26 cellular contexts compared by ENCODE assay signal in the genomic region with DNA sequence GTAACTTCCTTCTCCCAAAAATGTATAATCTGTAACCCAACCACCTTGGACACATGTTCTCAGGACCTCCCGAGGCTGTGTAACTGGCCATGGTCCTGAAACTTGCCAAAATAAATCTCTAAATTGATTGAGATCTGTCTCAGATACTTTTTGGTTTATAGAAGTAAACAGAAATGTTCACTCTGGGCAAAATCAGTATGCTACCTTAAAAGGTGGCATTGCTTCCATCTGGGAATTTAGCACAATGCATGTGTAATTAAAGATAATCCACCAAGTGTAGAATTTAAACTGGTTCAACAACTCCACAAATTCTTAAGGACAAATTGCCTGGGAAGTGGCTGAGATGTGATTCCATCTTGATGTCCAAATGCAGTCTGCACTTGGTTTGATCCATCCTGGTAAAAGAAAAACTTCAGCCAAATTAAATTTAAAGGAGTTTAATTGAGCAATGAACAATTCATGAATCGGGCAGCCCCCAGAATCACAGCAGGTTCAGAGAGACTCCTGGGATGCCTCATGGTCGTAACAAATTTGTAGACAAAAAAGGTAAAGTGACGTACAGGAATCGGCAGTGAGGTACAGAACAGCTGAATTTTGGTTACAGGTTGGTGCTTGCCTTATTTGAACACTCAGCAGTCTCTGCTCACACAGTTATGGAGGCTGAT.
DNase-seq lines count a peak whose midpoint lies in the region; ATAC-seq, FAIRE-seq and TF ChIP-seq lines count a peak whose summit lies in the region.
"Had no signal": no experiment of that assay in that cellular context is flagged by ENCODE, and none has a peak within 500 bp of the region (broad histone marks: within the 10 kb centered on the region; RNA-seq: fewer than 3 reads in every experiment).

No MANE protein-coding gene starts in this region.

- no peak overlapping the region for H3K9ac ChIP-seq in H9 (ENCODE audit: extremely low read depth, insufficient read length, low read length)
- H3K9ac ChIP-seq in GM12878 (ENCODE audit: control insufficient read depth, insufficient read depth, low read length) = no peak overlapping the region

- CTCF ChIA-PET in GM12878 (lab: Yijun Ruan, JAX) = no interaction called here

- DNase-seq in H9 = no peak
- peak; percentile 5 for DNase-seq in NAMALWA (ENCODE audit: low spot score)
- no peak for DNase-seq in GM12878 (ENCODE audit: low read depth, low spot score)
- DNase-seq in nephron progenitor cell = peak; percentile 29
- no peak for DNase-seq in NCI-H1417 treated with DMSO at 0.1 percent for 48 hours (lab: John Stamatoyannopoulos, UW)
- DNase-seq in RPMI8226 = no peak
- no peak for DNase-seq in activated CD8-positive, alpha-beta memory T cell treated with anti-CD3 and anti-CD28 coated beads, Interleukin-2, amount 50 U/mL, for 4 hours
- DNase-seq: activated CD8-positive, alpha-beta memory T cell treated with anti-CD3 and anti-CD28 coated beads, Interleukin-2, amount 10 ng/mL, durations not matched to agents 7 days and 5 days; activated naive CD4-positive, alpha-beta T cell treated with anti-CD3 and anti-CD28 coated beads for 36 hours; activated T-cell treated with anti-CD3 and anti-CD28 coated beads, Interleukin-2, amount 50 U/mL, for 72 hours; brain microvascular endothelial cell; effector CD4-positive, alpha-beta T cell; kidney; NCI-H2081; NCI-H82; Right ventricle myocardium superior; stimulated activated naive CD4-positive, alpha-beta T cell; T-helper 9 cell; upper lobe of right lung had no signal

- BruUV-seq in GM12878 (replicated peaks; lab: Mats Ljungman, UMichigan) = no TSS peak

- no peak for TF ChIP-seq EP300 in GM12878 (IDR thresholded peaks at IDR 0.05; ENCODE audit: borderline replicate concordance in 1 of 2, control insufficient read depth in 1 of 2, low read depth in 2 of 2, low read length in 2 of 2)

- no peak overlapping the region for H3K14ac ChIP-seq in H9 (ENCODE audit: insufficient read depth, low read length)

- SMC1A ChIA-PET in GM12878 (lab: Charles Lee; ENCODE audit: uncharacterized antibody, unreplicated experiment) = no interaction called here

- POLR2A ChIA-PET in GM12878 (lab: Charles Lee) = no interaction called here

- H2BK120ac ChIP-seq in H9 (ENCODE audit: low read depth, low read length, poor library complexity, severe bottlenecking) = no peak overlapping the region

- no peak overlapping the region for H2BK15ac ChIP-seq in H9 (ENCODE audit: low read depth, low read length)

- H3K9me3 Mint-ChIP-seq in H9 (peaks cover 32 to 39% of the 10 kb centered on the region in 2 experiments), nephron progenitor cell (peaks cover 16% of the 10 kb centered on the region)
- H3K9me3 Mint-ChIP-seq: activated naive CD4-positive, alpha-beta T cell treated with anti-CD3 and anti-CD28 coated beads for 36 hours had no signal

- intact Hi-C loops in GM12878 (cut with micrococcal nuclease; ENCODE audit: unreplicated experiment) = no loop called here

- TF ChIP-seq RAD21 in GM12878 (IDR thresholded peaks at IDR 0.05; ENCODE audit: insufficient read depth, low read depth, low read length) = no peak

- ATAC-seq in GM12878 = no peak
- ATAC-seq: activated CD8-positive, alpha-beta memory T cell treated with anti-CD3 and anti-CD28 coated beads, Interleukin-2, amount 10 ng/mL, durations not matched to agents 7 days and 5 days; activated T-cell treated with anti-CD3 and anti-CD28 coated beads, Interleukin-2, amount 50 U/mL, for 72 hours; sciatic nerve; upper lobe of right lung had no signal

- H3K4me3 ChIP-seq in GM12878 = no peak overlapping the region
- H3K4me3 ChIP-seq: lung, suprapubic skin, upper lobe of right lung had no signal

- no peak overlapping the region for H3K23ac ChIP-seq in H9 (ENCODE audit: insufficient read length, low read depth, low read length)

- H3K23me2 ChIP-seq in H9 (ENCODE audit: insufficient read length, low read depth, low read length, poor library complexity, severe bottlenecking) = no peaks in the 10 kb centered on the region

- H3K4me1 ChIP-seq in H9 (ENCODE audit: insufficient read depth, low read length) (peaks cover 3% of the 10 kb centered on the region; the same call in 1 of the 2 replicates), GM12878 (ENCODE audit: control insufficient read depth, insufficient read depth, low read length) (no peaks in the 10 kb centered on the region)
- H3K4me1 ChIP-seq: suprapubic skin, upper lobe of right lung had no signal

- H2AFZ ChIP-seq in H9 (ENCODE audit: low read length) (no peak overlapping the region), GM12878 (ENCODE audit: control insufficient read depth, low read depth, low read length) (no peak overlapping the region)

- no peak overlapping the region; a peak in 1 of 5 replicates for H3K4me3 Mint-ChIP-seq in H9
- no peak overlapping the region for H3K4me3 Mint-ChIP-seq in nephron progenitor cell
- H3K4me3 Mint-ChIP-seq: activated CD8-positive, alpha-beta memory T cell treated with anti-CD3 and anti-CD28 coated beads, Interleukin-2, amount 10 ng/mL, durations not matched to agents 7 days and 5 days; activated naive CD4-positive, alpha-beta T cell treated with anti-CD3 and anti-CD28 coated beads for 36 hours; activated T-cell treated with anti-CD3 and anti-CD28 coated beads, Interleukin-2, amount 50 U/mL, for 72 hours had no signal

- RAD21 ChIA-PET in GM12878 (lab: Charles Lee; ENCODE audit: unreplicated experiment) = no interaction called here

- no peak overlapping the region for H2AK5ac ChIP-seq in H9 (ENCODE audit: insufficient read length, low read length)

- no peak overlapping the region for H4K5ac ChIP-seq in H9 (ENCODE audit: insufficient read length, low read depth, low read length)

- TF ChIP-seq CTCF in H9 (conservative IDR thresholded peaks at IDR 0.05) = no peak
- no peak for TF ChIP-seq CTCF in GM12878 (IDR thresholded peaks at IDR 0.05 in 2 of 3, conservative IDR thresholded peaks at IDR 0.05 in 1 of 3; ENCODE audit: control insufficient read depth in 2 of 3, extremely low read depth in 1 of 3, insufficient read depth in 1 of 3, low read depth in 3 of 3, low read length in 3 of 3)
- no peak for TF ChIP-seq CTCF in nephron progenitor cell (IDR thresholded peaks at IDR 0.05)

- no peak overlapping the region for H4K91ac ChIP-seq in H9 (ENCODE audit: insufficient read length, low read depth, low read length)

- WGBS in H9 (ENCODE audit: extremely low coverage, insufficient read length, low lambda C conversion rate) = no CpG with 5 or more reads among the region's 5 CpGs
- 3% methylated on average over 5 of the region's 5 CpGs for WGBS in GM12878 (ENCODE audit: insufficient coverage, insufficient replicate concordance, low lambda C conversion rate, missing lambda C conversion rate)

- H3K36me3 ChIP-seq in GM12878 (ENCODE audit: control insufficient read depth in 2 of 2, insufficient read depth in 2 of 2, low read length in 1 of 2) = no peaks in the 10 kb centered on the region
- H3K36me3 ChIP-seq: brain microvascular endothelial cell, neutrophil, suprapubic skin, upper lobe of right lung had no signal

- H3K27me3 ChIP-seq in H9 (ENCODE audit: insufficient read depth, low read length) (no peaks in the 10 kb centered on the region), GM12878 (replicated peaks in 1 of 2; ENCODE audit: control insufficient read depth in 2 of 2, insufficient read depth in 2 of 2, low read length in 1 of 2) (peaks cover 0 to 2% of the 10 kb centered on the region in 2 experiments; a peak in 2 of 4 replicates)
- H3K27me3 ChIP-seq: brain microvascular endothelial cell, neutrophil, suprapubic skin, upper lobe of right lung had no signal

- H3K56ac ChIP-seq in H9 (ENCODE audit: insufficient read length, low read depth, low read length) = no peak overlapping the region

- H3K36me3 Mint-ChIP-seq in H9 (ENCODE audit: insufficient read depth in 1 of 3, low read depth in 3 of 3) (peaks cover 15 to 42% (median 28%) of the 10 kb centered on the region in 3 experiments), nephron progenitor cell (ENCODE audit: low read depth) (no peaks in the 10 kb centered on the region)
- H3K36me3 Mint-ChIP-seq: activated CD8-positive, alpha-beta memory T cell treated with anti-CD3 and anti-CD28 coated beads, Interleukin-2, amount 10 ng/mL, durations not matched to agents 7 days and 5 days had no signal

- H3K27ac ChIP-seq in H9 (ENCODE audit: insufficient read length, low read depth, low read length) (no peak overlapping the region), GM12878 (ENCODE audit: control insufficient read depth, insufficient read depth) (no peak overlapping the region)
- H3K27ac ChIP-seq: brain microvascular endothelial cell, C4-2B, neutrophil, suprapubic skin, upper lobe of right lung had no signal

- in situ Hi-C loops in GM12878 (cut with MboI) = no loop called here

- H3K27ac Mint-ChIP-seq in H9 (peak overlapping the region; percentile 0 to 79 (median 77); a peak in 6 of 7 replicates), nephron progenitor cell (no peak overlapping the region)
- H3K27ac Mint-ChIP-seq: activated CD8-positive, alpha-beta memory T cell treated with anti-CD3 and anti-CD28 coated beads, Interleukin-2, amount 10 ng/mL, durations not matched to agents 7 days and 5 days; activated naive CD4-positive, alpha-beta T cell treated with anti-CD3 and anti-CD28 coated beads for 36 hours; activated T-cell treated with anti-CD3 and anti-CD28 coated beads, Interleukin-2, amount 50 U/mL, for 72 hours; progenitor cell of endocrine pancreas had no signal

- H3K9me3 ChIP-seq in H9 (ENCODE audit: control insufficient read depth, low read depth, low read length) (no peaks in the 10 kb centered on the region), GM12878 (replicated peaks; ENCODE audit: control insufficient read depth, insufficient read depth, low read length) (no peaks in the 10 kb centered on the region)
- H3K9me3 ChIP-seq: neutrophil, suprapubic skin, upper lobe of right lung had no signal

- no peak for TF ChIP-seq POLR2A in GM12878 (IDR thresholded peaks at IDR 0.05; ENCODE audit: low read depth, low read length)

- no peak overlapping the region for H3K4ac ChIP-seq in H9 (ENCODE audit: low read depth, low read length)

- no peak overlapping the region for H4K8ac ChIP-seq in H9 (replicated peaks; ENCODE audit: insufficient read length, low read depth, low read length)

- H3K18ac ChIP-seq in H9 (ENCODE audit: insufficient read length, low read depth, low read length) = no peak overlapping the region

- H3K4me2 ChIP-seq in H9 (ENCODE audit: insufficient read depth, insufficient read length, low read length) = peak overlapping the region; percentile 22
- no peak overlapping the region for H3K4me2 ChIP-seq in GM12878 (ENCODE audit: control insufficient read depth, insufficient read depth)

- no peak overlapping the region for H2BK12ac ChIP-seq in H9 (ENCODE audit: insufficient read length, low read depth, low read length)

- no peak overlapping the region for H2BK20ac ChIP-seq in H9 (ENCODE audit: low read depth, low read length, poor library complexity, severe bottlenecking)

- H4K20me1 ChIP-seq in H9 (ENCODE audit: control insufficient read depth, insufficient read depth, insufficient read length) = no peaks in the 10 kb centered on the region
- no peaks in the 10 kb centered on the region for H4K20me1 ChIP-seq in GM12878 (ENCODE audit: control insufficient read depth, insufficient read depth)

- H2BK5ac ChIP-seq in H9 (ENCODE audit: insufficient read length, low read length) = no peak overlapping the region

- no peak for FAIRE-seq in GM12878 (lab: Jason Lieb, UNC)
- FAIRE-seq: GM12891, kidney had no signal

- H3T11ph ChIP-seq in H9 (ENCODE audit: low read length) = no peak overlapping the region

- H3K4me1 Mint-ChIP-seq in H9 (peaks cover 25 to 34% of the 10 kb centered on the region in 2 experiments), nephron progenitor cell (peaks cover 6% of the 10 kb centered on the region)
- H3K4me1 Mint-ChIP-seq: activated CD8-positive, alpha-beta memory T cell treated with anti-CD3 and anti-CD28 coated beads, Interleukin-2, amount 10 ng/mL, durations not matched to agents 7 days and 5 days had no signal

- no peaks in the 10 kb centered on the region for H3K79me1 ChIP-seq in H9 (ENCODE audit: insufficient read depth, low read depth, low read length, poor library complexity, severe bottlenecking)

- 0 out of 2 replicates have a peak, but pooled peaks cover 1% of the 10 kb centered on the region for H3K79me2 ChIP-seq in H9 (ENCODE audit: insufficient read depth, low read length)
- no peaks in the 10 kb centered on the region for H3K79me2 ChIP-seq in GM12878 (ENCODE audit: control insufficient read depth, insufficient read depth, low read length)

- peaks cover 6% of the 10 kb centered on the region; the same call in 1 of the 2 replicates for H3K27me3 Mint-ChIP-seq in H9 (ENCODE audit: low read depth)
- H3K27me3 Mint-ChIP-seq in nephron progenitor cell (ENCODE audit: low read depth, poor library complexity) = peaks cover 13% of the 10 kb centered on the region

Comparison
In these comparisons a context has a peak if more than half of its experiments do, and no peak if none do; other contexts are left out.
1. DNase-seq: peak in NAMALWA (single experiment) and nephron progenitor cell (single experiment); none in H9 (single experiment), GM12878 (single experiment), NCI-H1417 treated with DMSO at 0.1 percent for 48 hours (single experiment), RPMI8226 (single experiment) and activated CD8-positive, alpha-beta memory T cell treated with anti-CD3 and anti-CD28 coated beads, Interleukin-2, amount 50 U/mL, for 4 hours (single experiment).